Comparison of ENCODE assay signal across 27 cellular contexts in the genomic region with DNA sequence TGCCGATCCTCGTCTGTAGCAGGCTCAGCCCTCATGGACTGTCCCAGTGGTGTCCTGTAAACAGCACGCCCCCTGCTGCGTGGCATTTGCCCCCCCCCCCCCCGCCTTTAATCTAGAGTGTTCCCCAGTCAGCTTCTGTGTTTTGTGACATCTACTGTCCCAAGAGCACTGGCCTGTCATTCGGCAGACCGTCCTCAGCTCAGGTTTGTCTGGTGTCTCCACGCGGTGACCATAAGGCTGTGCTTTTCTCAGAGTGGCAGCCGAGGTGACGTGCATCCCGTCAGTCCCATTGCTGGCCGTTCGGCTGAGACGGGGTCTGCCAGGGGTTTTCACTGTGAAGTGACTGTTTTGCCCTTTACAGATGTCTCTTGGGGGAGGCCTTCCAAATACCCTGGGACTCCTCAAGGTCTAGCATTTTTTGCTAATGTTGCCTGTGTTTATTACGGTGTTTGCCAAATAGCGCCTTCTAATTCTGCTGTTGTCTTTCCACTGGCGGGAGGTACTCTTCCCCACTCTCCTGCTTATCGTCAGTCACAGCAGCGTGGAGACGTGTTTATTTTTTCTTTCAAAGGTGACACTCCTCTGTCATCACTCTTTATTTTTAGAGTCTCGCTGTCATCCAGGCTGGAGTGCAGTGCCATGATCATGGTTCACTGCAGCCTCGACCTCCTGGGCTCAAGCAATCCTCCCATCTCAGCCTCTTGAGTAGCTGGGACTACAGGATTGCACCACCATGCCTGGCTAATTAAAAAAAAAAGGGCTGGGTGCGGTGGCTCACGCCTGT. TPM values are rescaled to one million over a fixed set of nuclear protein-coding genes. Genes with fewer than 3 reads are reported as not detected.
DNase-seq lines count a peak whose midpoint lies in the region; ATAC-seq and TF ChIP-seq lines count a peak whose summit lies in the region.
"Had no signal": no experiment of that assay in that cellular context is flagged by ENCODE, and none has a peak within 500 bp of the region (broad histone marks: within the 10 kb centered on the region; RNA-seq: fewer than 3 reads in every experiment).

No MANE protein-coding gene starts in this region.

- no peaks in the 10 kb centered on the region for H4K20me1 ChIP-seq in H9 (ENCODE audit: control insufficient read depth, insufficient read depth, insufficient read length)

- H3K9me3 Mint-ChIP-seq in H9 (no peaks in the 10 kb centered on the region), osteocyte (ENCODE audit: unreplicated experiment) (no peaks in the 10 kb centered on the region)
- H3K9me3 Mint-ChIP-seq: activated naive CD8-positive, alpha-beta T cell treated with anti-CD3 and anti-CD28 coated beads, Interleukin-2, amount 10 ng/mL, durations not matched to agents 7 days and 5 days; stimulated activated effector memory CD8-positive, alpha-beta T cell treated with anti-CD3 and anti-CD28 coated beads, Interleukin-12 subunit alpha, Interleukin-12 subunit beta, amount 100 ng/mL, for 72 hours had no signal

- H3K9me3 ChIP-seq in H9 (ENCODE audit: control insufficient read depth, low read depth, low read length) (no peaks in the 10 kb centered on the region), cardiac muscle cell (ENCODE audit: low read depth) (no peaks in the 10 kb centered on the region), psoas muscle (no peaks in the 10 kb centered on the region), BE2C (no peaks in the 10 kb centered on the region)
- H3K9me3 ChIP-seq: neutrophil, transverse colon had no signal

- H2BK15ac ChIP-seq in H9 (ENCODE audit: low read depth, low read length), result no peak overlapping the region

- peaks cover 4 to 11% of the 10 kb centered on the region in 2 experiments for H3K4me1 Mint-ChIP-seq in H9
- peaks cover 19% of the 10 kb centered on the region for H3K4me1 Mint-ChIP-seq in osteocyte (ENCODE audit: unreplicated experiment)

- peak; percentile 27 to 73 (median 72) for ATAC-seq in psoas muscle
- no peak for ATAC-seq in GM19351 (IDR thresholded peaks at IDR 0.05; ENCODE audit: unreplicated experiment)
- ATAC-seq: activated CD4-positive, alpha-beta T cell treated with anti-CD3 and anti-CD28 coated beads for 36 hours; stimulated activated effector memory CD8-positive, alpha-beta T cell treated with anti-CD3 and anti-CD28 coated beads, Interleukin-12 subunit alpha, Interleukin-12 subunit beta, amount 100 ng/mL, for 72 hours had no signal

- peaks cover 24 to 71% (median 50%) of the 10 kb centered on the region in 3 experiments; a peak in 6 of 7 replicates for H3K36me3 Mint-ChIP-seq in H9 (ENCODE audit: insufficient read depth in 1 of 3, low read depth in 3 of 3)
- peaks cover 10% of the 10 kb centered on the region for H3K36me3 Mint-ChIP-seq in osteocyte (ENCODE audit: unreplicated experiment)

- POLR2A ChIA-PET in RWPE1 (lab: Yijun Ruan, JAX; ENCODE audit: low non-redundant PET), result no interaction called here

- WGBS in H9 (ENCODE audit: extremely low coverage, insufficient read length, low lambda C conversion rate), result no CpG with 5 or more reads among the region's 25 CpGs
- WGBS in psoas muscle, 3 donors, result 59 to 72% (median 59%) methylated on average over 23 to 25 of the region's 25 CpGs

- CTCF ChIA-PET in RWPE1 (lab: Yijun Ruan, JAX), result interaction anchor here (0.6 to 0.7 kb wide), 2 partner anchors 62 to 185 kb away, joined by 3 to 4 read pairs; no protein-coding TSS in a partner anchor

- intact Hi-C loops in psoas muscle (cut with DNase I), result no loop called here

- H4K8ac ChIP-seq in H9 (replicated peaks; ENCODE audit: insufficient read length, low read depth, low read length), result no peak overlapping the region

- no peak overlapping the region for H3K27ac ChIP-seq in H9 (ENCODE audit: insufficient read length, low read depth, low read length)
- peak overlapping the region; percentile 55 for H3K27ac ChIP-seq in RWPE1
- peak overlapping the region; percentile 66 for H3K27ac ChIP-seq in cardiac muscle cell
- H3K27ac ChIP-seq in psoas muscle, result peak overlapping the region; percentile 78
- H3K27ac ChIP-seq: neutrophil, transverse colon had no signal

- no peak overlapping the region for H3K9ac ChIP-seq in H9 (ENCODE audit: extremely low read depth, insufficient read length, low read length)

- no peak overlapping the region for H3K56ac ChIP-seq in H9 (ENCODE audit: insufficient read length, low read depth, low read length)

- no peak overlapping the region for H3K4ac ChIP-seq in H9 (ENCODE audit: low read depth, low read length)

- no peak overlapping the region for H2BK12ac ChIP-seq in H9 (ENCODE audit: insufficient read length, low read depth, low read length)

- H3K79me1 ChIP-seq in H9 (ENCODE audit: insufficient read depth, low read depth, low read length, poor library complexity, severe bottlenecking), result peaks cover 2% of the 10 kb centered on the region

- DNase-seq in H9, result no peak
- DNase-seq in RWPE1 (ENCODE audit: low spot score), result no peak
- no peak for DNase-seq in cardiac muscle cell (ENCODE audit: low read depth in 1 of 2, low spot score in 1 of 2)
- DNase-seq in psoas muscle, result no peak
- no peak for DNase-seq in osteocyte (ENCODE audit: extremely low spot score, unreplicated experiment)
- no peak for DNase-seq in BE2C
- DNase-seq: activated CD4-positive, alpha-beta T cell treated with anti-CD3 and anti-CD28 coated beads for 36 hours; activated effector memory CD4-positive, alpha-beta T cell treated with Interleukin-2 at 50 U/mL for 16 hours; activated naive CD8-positive, alpha-beta T cell treated with anti-CD3 and anti-CD28 coated beads, Interleukin-2, amount 10 ng/mL, durations not matched to agents 7 days and 5 days; aorta; C1 segment of cervical spinal cord; caudate nucleus; COR-L47; cortex of kidney; DND-41; effector memory CD4-positive, alpha-beta T cell; erythroblast; islet precursor cell; MV-4-11; NCI-H146; NCI-H226; SHP77 treated with DMSO at 0.1 percent for 48 hours; stimulated activated CD4-positive, alpha-beta T cell treated with anti-CD3 and anti-CD28 coated beads, Interleukin-15, amount 100 ng/mL, for 24 hours; transverse colon had no signal

- H3K4me1 ChIP-seq in H9 (ENCODE audit: insufficient read depth, low read length), result no peaks in the 10 kb centered on the region
- H3K4me1 ChIP-seq in cardiac muscle cell (ENCODE audit: low read depth), result peaks cover 7% of the 10 kb centered on the region
- H3K4me1 ChIP-seq in psoas muscle, result peaks cover 29% of the 10 kb centered on the region
- no peaks in the 10 kb centered on the region for H3K4me1 ChIP-seq in BE2C

- H2AFZ ChIP-seq in H9 (ENCODE audit: low read length), result no peak overlapping the region

- H3K36me3 ChIP-seq in cardiac muscle cell (peaks cover 33% of the 10 kb centered on the region), psoas muscle (ENCODE audit: insufficient read depth in 1 of 2, low read depth in 1 of 2) (peaks cover 4 to 93% of the 10 kb centered on the region in 2 donors), BE2C (peaks cover 73% of the 10 kb centered on the region)

- TF ChIP-seq CTCF in H9 (conservative IDR thresholded peaks at IDR 0.05) (no peak), RWPE1 (conservative IDR thresholded peaks at IDR 0.05; ENCODE audit: low read depth) (no peak), cardiac muscle cell (IDR thresholded peaks at IDR 0.05; ENCODE audit: low read depth, low read length) (no peak), psoas muscle (IDR thresholded peaks at IDR 0.05) (no peak), osteocyte (IDR thresholded peaks at IDR 0.05) (no peak), BE2C (IDR thresholded peaks at IDR 0.05; ENCODE audit: low read depth, low read length) (no peak)

- no peaks in the 10 kb centered on the region; the same call in 1 of the 2 replicates for H3K79me2 ChIP-seq in H9 (ENCODE audit: insufficient read depth, low read length)

- no peak overlapping the region for H2BK20ac ChIP-seq in H9 (ENCODE audit: low read depth, low read length, poor library complexity, severe bottlenecking)

- H3K23ac ChIP-seq in H9 (ENCODE audit: insufficient read length, low read depth, low read length), result no peak overlapping the region

- H3T11ph ChIP-seq in H9 (ENCODE audit: low read length), result no peak overlapping the region

- H3K27me3 ChIP-seq in H9 (ENCODE audit: insufficient read depth, low read length) (no peaks in the 10 kb centered on the region), cardiac muscle cell (no peaks in the 10 kb centered on the region), psoas muscle (ENCODE audit: insufficient read depth in 3 of 3, low read length in 2 of 3) (no peaks in the 10 kb centered on the region), BE2C (no peaks in the 10 kb centered on the region)
- H3K27me3 ChIP-seq: neutrophil, transverse colon had no signal

- no peaks in the 10 kb centered on the region; the same call in 1 of the 2 replicates for H3K27me3 Mint-ChIP-seq in H9 (ENCODE audit: low read depth)
- H3K27me3 Mint-ChIP-seq in osteocyte (ENCODE audit: unreplicated experiment), result no peaks in the 10 kb centered on the region
- H3K27me3 Mint-ChIP-seq: activated CD4-positive, alpha-beta T cell treated with anti-CD3 and anti-CD28 coated beads for 36 hours; activated naive CD8-positive, alpha-beta T cell treated with anti-CD3 and anti-CD28 coated beads, Interleukin-2, amount 10 ng/mL, durations not matched to agents 7 days and 5 days had no signal

- no peak overlapping the region for H2BK5ac ChIP-seq in H9 (ENCODE audit: insufficient read length, low read length)

- H3K23me2 ChIP-seq in H9 (ENCODE audit: insufficient read length, low read depth, low read length, poor library complexity, severe bottlenecking), result peaks cover 4% of the 10 kb centered on the region

- H3K14ac ChIP-seq in H9 (ENCODE audit: insufficient read depth, low read length), result no peak overlapping the region

- no peak overlapping the region for H3K4me2 ChIP-seq in H9 (ENCODE audit: insufficient read depth, insufficient read length, low read length)

- H3K4me3 Mint-ChIP-seq in H9 (peak overlapping the region in 1 of 2 experiments; percentile 38; a peak in 1 of 5 replicates), osteocyte (ENCODE audit: unreplicated experiment) (no peak overlapping the region)
- H3K4me3 Mint-ChIP-seq: activated CD4-positive, alpha-beta T cell treated with anti-CD3 and anti-CD28 coated beads for 36 hours; activated naive CD8-positive, alpha-beta T cell treated with anti-CD3 and anti-CD28 coated beads, Interleukin-2, amount 10 ng/mL, durations not matched to agents 7 days and 5 days; stimulated activated effector memory CD8-positive, alpha-beta T cell treated with anti-CD3 and anti-CD28 coated beads, Interleukin-12 subunit alpha, Interleukin-12 subunit beta, amount 100 ng/mL, for 72 hours had no signal

- H3K4me3 ChIP-seq in cardiac muscle cell (no peak overlapping the region), psoas muscle (no peak overlapping the region), BE2C (ENCODE audit: low read depth, low read length) (no peak overlapping the region)
- H3K4me3 ChIP-seq: transverse colon had no signal

- H2BK120ac ChIP-seq in H9 (ENCODE audit: low read depth, low read length, poor library complexity, severe bottlenecking), result no peak overlapping the region

- no peak overlapping the region for H4K91ac ChIP-seq in H9 (ENCODE audit: insufficient read length, low read depth, low read length)

- no peak overlapping the region for H2AK5ac ChIP-seq in H9 (ENCODE audit: insufficient read length, low read length)

- H3K18ac ChIP-seq in H9 (ENCODE audit: insufficient read length, low read depth, low read length), result no peak overlapping the region

- no peak overlapping the region for H4K5ac ChIP-seq in H9 (ENCODE audit: insufficient read length, low read depth, low read length)

- peak overlapping the region; percentile 48 to 84 (median 75); a peak in 1 of 7 replicates for H3K27ac Mint-ChIP-seq in H9
- no peak overlapping the region for H3K27ac Mint-ChIP-seq in osteocyte (ENCODE audit: unreplicated experiment)
- H3K27ac Mint-ChIP-seq: activated CD4-positive, alpha-beta T cell treated with anti-CD3 and anti-CD28 coated beads for 36 hours; activated naive CD8-positive, alpha-beta T cell treated with anti-CD3 and anti-CD28 coated beads, Interleukin-2, amount 10 ng/mL, durations not matched to agents 7 days and 5 days; stimulated activated effector memory CD8-positive, alpha-beta T cell treated with anti-CD3 and anti-CD28 coated beads, Interleukin-12 subunit alpha, Interleukin-12 subunit beta, amount 100 ng/mL, for 72 hours had no signal

RNA-seq across cellular contexts. Expression of a gene that starts 5.7 kb away (rescaled TPM):
- total RNA-seq in H9 (2021), result 140 and 146 TPM in 2 replicates
- 45.0 and 47.5 TPM in 2 replicates for total RNA-seq in cardiac muscle cell
- 187 and 222 TPM in 2 replicates for polyA plus RNA-seq in cardiac muscle cell
- 100 to 1,000 TPM in 2 of 4 donors, 10 to 100 TPM in 2; 93.0 to 175 (median 104) TPM for total RNA-seq in psoas muscle
- 100 to 1,000 TPM; 222 to 558 (median 242) TPM for polyA plus RNA-seq in psoas muscle
- total RNA-seq in osteocyte, result 47.9 and 51.1 TPM in 2 replicates
- polyA plus RNA-seq in BE2C (2012; ENCODE audit: insufficient read depth, insufficient read length, low read depth), result 451 TPM

RNA-seq across cellular contexts. Expression of a gene that starts 13.6 kb away (rescaled TPM):
- total RNA-seq in H9 (2021) (99.3 and 106 TPM in 2 replicates), cardiac muscle cell (86.1 and 107 TPM in 2 replicates), psoas muscle (10 to 100 TPM; 38.6 to 74.5 (median 56.5) TPM), osteocyte (111 and 117 TPM in 2 replicates)
- polyA plus RNA-seq in cardiac muscle cell (108 and 109 TPM in 2 replicates), psoas muscle (100 to 1,000 TPM in 2 of 3 donors, 10 to 100 TPM in 1; 62.3 to 158 (median 139) TPM)
- polyA plus RNA-seq in BE2C (2012; ENCODE audit: insufficient read depth, insufficient read length, low read depth), result 393 TPM

RNA-seq across cellular contexts. Expression of a gene that starts 13.9 kb away (rescaled TPM):
- total RNA-seq in H9 (2021) (55.4 and 58.6 TPM in 2 replicates), cardiac muscle cell (44.3 and 58.3 TPM in 2 replicates), psoas muscle (10 to 100 TPM in 3 of 4 donors, 1 to 10 TPM in 1; 7.8 to 15.6 (median 11.9) TPM), osteocyte (41.7 and 46.3 TPM in 2 replicates)
- polyA plus RNA-seq in cardiac muscle cell (92.0 and 109 TPM in 2 replicates), psoas muscle (10 to 100 TPM; 23.2 to 29.3 (median 29.1) TPM)
- 101 TPM for polyA plus RNA-seq in BE2C (2012; ENCODE audit: insufficient read depth, insufficient read length, low read depth)

RNA-seq across cellular contexts. Expression of a gene that starts 14.6 kb away (rescaled TPM):
- total RNA-seq in H9 (2021) (28.1 and 30.9 TPM in 2 replicates), cardiac muscle cell (29.3 and 38.5 TPM in 2 replicates), psoas muscle (1 to 10 TPM; 2.4 to 6.3 (median 3.8) TPM), osteocyte (8.0 and 9.5 TPM in 2 replicates)
- polyA plus RNA-seq in cardiac muscle cell (34.9 and 52.2 TPM in 2 replicates), psoas muscle (1 to 10 TPM; 5.9 to 7.0 (median 6.3) TPM)
- polyA plus RNA-seq in BE2C (2012; ENCODE audit: insufficient read depth, insufficient read length, low read depth), result 21.3 TPM

RNA-seq across cellular contexts. Expression of a gene that starts 30.9 kb away (rescaled TPM):
- 57.5 and 60.8 TPM in 2 replicates for total RNA-seq in H9 (2021)
- total RNA-seq in cardiac muscle cell, result 16.9 and 20.1 TPM in 2 replicates
- polyA plus RNA-seq in cardiac muscle cell, result 23.2 and 23.4 TPM in 2 replicates
- total RNA-seq in psoas muscle, result 10 to 100 TPM in 1 of 4 donors, 1 to 10 TPM in 3; 4.8 to 14.9 (median 8.6) TPM
- polyA plus RNA-seq in psoas muscle, result 10 to 100 TPM; 11.3 to 47.4 (median 28.5) TPM
- total RNA-seq in osteocyte, result 13.6 and 14.9 TPM in 2 replicates
- 66.0 TPM for polyA plus RNA-seq in BE2C (2012; ENCODE audit: insufficient read depth, insufficient read length, low read depth)
